8 cellular contexts compared by ENCODE assay signal in genomic region chr15:73697033-73697467, GRCh38.
DNase-seq lines count a peak whose midpoint lies in the region; FAIRE-seq and TF ChIP-seq lines count a peak whose summit lies in the region.

No MANE protein-coding gene starts in this region.

- no peak for FAIRE-seq in H54 (lab: Jason Lieb, UNC)

- no peak overlapping the region for H3K4me3 ChIP-seq in cardiac fibroblast (replicated peaks in 1 of 2; ENCODE audit: low read depth in 2 of 2, low read length in 2 of 2)

- peak; percentile 43 for DNase-seq in DMS153 treated with DMSO at 0.1 percent for 48 hours (lab: John Stamatoyannopoulos, UW; ENCODE audit: unreplicated experiment)
- DNase-seq in H54 (ENCODE audit: insufficient read length, low spot score) = peak; percentile 79
- DNase-seq in NCI-H2029 (lab: John Stamatoyannopoulos, UW) = peak; percentile 86
- peak; percentile 66 for DNase-seq in activated CD4-positive, CD25-positive, alpha-beta regulatory T cell treated with anti-CD3 and anti-CD28 coated beads, Interleukin-2, amount 50 U/mL, for 72 hours
- DNase-seq in cardiac fibroblast (ENCODE audit: low read depth in 2 of 2) = peak; percentile 95 to 98
- peak; percentile 95 for DNase-seq in kidney tubule cell (ENCODE audit: low spot score)
- peak; percentile 46 to 53 for DNase-seq in stimulated activated CD4-positive, alpha-beta T cell treated with anti-CD3 and anti-CD28 coated beads, Interleukin-1b, Interleukin-23, amount 100 ng/mL, for 4 hours (ENCODE audit: low read depth in 2 of 2)
- DNase-seq in HuH-7.5 (ENCODE audit: low spot score) = no peak

- 0 out of 2 replicates have a peak, but pooled peaks have one; percentile 12 for TF ChIP-seq POLR2A in H54 (IDR thresholded peaks at IDR 0.05; ENCODE audit: low read depth, low read length)

- TF ChIP-seq CTCF in cardiac fibroblast (IDR thresholded peaks at IDR 0.05; ENCODE audit: low read depth, low read length) = no peak
